In the genomic region with DNA sequence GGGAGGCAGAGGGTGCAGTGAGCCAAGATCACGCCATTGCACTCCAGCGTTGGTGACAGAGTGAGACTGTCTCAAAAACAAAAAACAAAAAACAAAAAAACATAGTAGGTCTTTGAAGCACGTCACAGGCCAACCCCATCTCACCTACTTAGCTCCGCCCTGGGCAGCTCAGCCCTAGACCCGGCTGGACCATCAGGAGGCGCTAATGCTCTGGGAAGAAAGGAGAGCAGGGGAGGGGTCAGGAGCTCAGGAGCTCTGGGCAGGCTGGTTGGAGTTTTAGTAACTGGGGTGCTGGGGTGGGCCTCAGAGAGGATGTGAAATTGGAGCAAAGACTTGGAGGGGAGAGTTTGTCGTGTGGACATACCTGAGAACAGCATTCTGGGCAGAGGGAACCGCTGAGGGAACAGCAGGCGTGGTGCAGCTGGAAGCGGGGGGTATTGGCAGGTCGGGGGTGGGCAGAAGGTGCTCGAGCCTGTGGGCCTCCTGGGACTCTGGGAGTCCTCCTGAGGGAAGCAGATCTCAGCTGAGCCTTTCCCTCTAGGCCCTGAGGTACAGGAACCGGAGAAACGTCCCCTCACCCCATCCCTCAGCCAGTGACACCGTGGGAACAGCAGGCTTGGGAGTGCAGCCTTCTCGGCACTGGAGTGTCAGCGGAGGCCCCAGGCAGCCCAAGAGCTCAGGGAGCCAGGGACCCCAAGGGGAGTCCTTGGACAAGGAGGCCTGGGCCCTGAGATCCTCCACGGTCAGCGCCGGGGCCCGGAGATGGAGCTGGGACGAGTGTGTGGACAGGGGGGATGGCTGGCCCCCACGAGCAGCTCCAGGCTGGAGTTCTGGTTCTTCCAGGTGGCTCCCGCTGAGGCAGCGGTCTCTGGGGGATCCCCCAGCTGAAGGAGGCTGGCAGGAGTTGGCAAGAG, we compare ENCODE assay signal across 1 cellular context.
TF ChIP-seq lines count a peak whose summit lies in the region.

No MANE protein-coding gene starts in this region.

TF ChIP-seq in GM12878, 131 proteins besides CTCF, POLR2A, EP300 and RAD21:
- TF ChIP-seq ZNF274 (IDR thresholded peaks at IDR 0.05; ENCODE audit: insufficient read depth, insufficient read length) (no peak), SMAD5 (IDR thresholded peaks at IDR 0.05; ENCODE audit: low read depth) (no peak), ZZZ3 (IDR thresholded peaks at IDR 0.05; ENCODE audit: control insufficient read depth, insufficient read length, low read depth) (no peak), STAT3 (IDR thresholded peaks at IDR 0.05; ENCODE audit: low read depth, low read length) (no peak), ESRRA (IDR thresholded peaks at IDR 0.05; ENCODE audit: low read length) (no peak), SP1 (IDR thresholded peaks at IDR 0.05; ENCODE audit: low read depth, low read length) (no peak), NFXL1 (IDR thresholded peaks at IDR 0.05; ENCODE audit: borderline replicate concordance) (no peak), ZNF217 (IDR thresholded peaks at IDR 0.05) (no peak)
- TF ChIP-seq, protein P1, sequence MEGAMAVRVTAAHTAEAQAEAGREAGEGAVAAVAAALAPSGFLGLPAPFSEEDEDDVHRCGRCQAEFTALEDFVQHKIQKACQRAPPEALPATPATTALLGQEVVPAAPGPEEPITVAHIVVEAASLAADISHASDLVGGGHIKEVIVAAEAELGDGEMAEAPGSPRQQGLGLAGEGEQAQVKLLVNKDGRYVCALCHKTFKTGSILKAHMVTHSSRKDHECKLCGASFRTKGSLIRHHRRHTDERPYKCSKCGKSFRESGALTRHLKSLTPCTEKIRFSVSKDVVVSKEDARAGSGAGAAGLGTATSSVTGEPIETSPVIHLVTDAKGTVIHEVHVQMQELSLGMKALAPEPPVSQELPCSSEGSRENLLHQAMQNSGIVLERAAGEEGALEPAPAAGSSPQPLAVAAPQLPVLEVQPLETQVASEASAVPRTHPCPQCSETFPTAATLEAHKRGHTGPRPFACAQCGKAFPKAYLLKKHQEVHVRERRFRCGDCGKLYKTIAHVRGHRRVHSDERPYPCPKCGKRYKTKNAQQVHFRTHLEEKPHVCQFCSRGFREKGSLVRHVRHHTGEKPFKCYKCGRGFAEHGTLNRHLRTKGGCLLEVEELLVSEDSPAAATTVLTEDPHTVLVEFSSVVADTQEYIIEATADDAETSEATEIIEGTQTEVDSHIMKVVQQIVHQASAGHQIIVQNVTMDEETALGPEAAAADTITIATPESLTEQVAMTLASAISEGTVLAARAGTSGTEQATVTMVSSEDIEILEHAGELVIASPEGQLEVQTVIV (IDR thresholded peaks at IDR 0.05; ENCODE audit: borderline replicate concordance, partially characterized antibody) = no peak
- TF ChIP-seq, protein P2, sequence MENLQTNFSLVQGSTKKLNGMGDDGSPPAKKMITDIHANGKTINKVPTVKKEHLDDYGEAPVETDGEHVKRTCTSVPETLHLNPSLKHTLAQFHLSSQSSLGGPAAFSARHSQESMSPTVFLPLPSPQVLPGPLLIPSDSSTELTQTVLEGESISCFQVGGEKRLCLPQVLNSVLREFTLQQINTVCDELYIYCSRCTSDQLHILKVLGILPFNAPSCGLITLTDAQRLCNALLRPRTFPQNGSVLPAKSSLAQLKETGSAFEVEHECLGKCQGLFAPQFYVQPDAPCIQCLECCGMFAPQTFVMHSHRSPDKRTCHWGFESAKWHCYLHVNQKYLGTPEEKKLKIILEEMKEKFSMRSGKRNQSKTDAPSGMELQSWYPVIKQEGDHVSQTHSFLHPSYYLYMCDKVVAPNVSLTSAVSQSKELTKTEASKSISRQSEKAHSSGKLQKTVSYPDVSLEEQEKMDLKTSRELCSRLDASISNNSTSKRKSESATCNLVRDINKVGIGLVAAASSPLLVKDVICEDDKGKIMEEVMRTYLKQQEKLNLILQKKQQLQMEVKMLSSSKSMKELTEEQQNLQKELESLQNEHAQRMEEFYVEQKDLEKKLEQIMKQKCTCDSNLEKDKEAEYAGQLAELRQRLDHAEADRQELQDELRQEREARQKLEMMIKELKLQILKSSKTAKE (IDR thresholded peaks at IDR 0.05; ENCODE audit: low read depth, poor library complexity, severe bottlenecking) = no peak
- TF ChIP-seq, protein P3, sequence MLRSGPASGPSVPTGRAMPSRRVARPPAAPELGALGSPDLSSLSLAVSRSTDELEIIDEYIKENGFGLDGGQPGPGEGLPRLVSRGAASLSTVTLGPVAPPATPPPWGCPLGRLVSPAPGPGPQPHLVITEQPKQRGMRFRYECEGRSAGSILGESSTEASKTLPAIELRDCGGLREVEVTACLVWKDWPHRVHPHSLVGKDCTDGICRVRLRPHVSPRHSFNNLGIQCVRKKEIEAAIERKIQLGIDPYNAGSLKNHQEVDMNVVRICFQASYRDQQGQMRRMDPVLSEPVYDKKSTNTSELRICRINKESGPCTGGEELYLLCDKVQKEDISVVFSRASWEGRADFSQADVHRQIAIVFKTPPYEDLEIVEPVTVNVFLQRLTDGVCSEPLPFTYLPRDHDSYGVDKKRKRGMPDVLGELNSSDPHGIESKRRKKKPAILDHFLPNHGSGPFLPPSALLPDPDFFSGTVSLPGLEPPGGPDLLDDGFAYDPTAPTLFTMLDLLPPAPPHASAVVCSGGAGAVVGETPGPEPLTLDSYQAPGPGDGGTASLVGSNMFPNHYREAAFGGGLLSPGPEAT (IDR thresholded peaks at IDR 0.05; ENCODE audit: low read depth) = no peak
